Comparison of ENCODE assay signal across 8 cellular contexts in genomic region chr11:1401656-1402221, GRCh38. TPM values are rescaled to one million over a fixed set of nuclear protein-coding genes. Genes with fewer than 3 reads are reported as not detected.
A peak's percentile ranks its signal among the peaks of the same experiment; 100 is the strongest.
DNase-seq lines count a peak whose midpoint lies in the region; ATAC-seq and TF ChIP-seq lines count a peak whose summit lies in the region.

No MANE protein-coding gene starts in this region.

- no peak for TF ChIP-seq POLR2A in HCT116 (IDR thresholded peaks at IDR 0.05; ENCODE audit: borderline replicate concordance, extremely low read depth, insufficient read depth, insufficient read length)

- no peaks in the 10 kb centered on the region for H3K36me3 ChIP-seq in HCT116 (ENCODE audit: control insufficient read depth in 1 of 2, insufficient read depth in 2 of 2, low read length in 2 of 2)
- H3K36me3 ChIP-seq in SK-N-SH (replicated peaks in 1 of 2; ENCODE audit: control insufficient read depth in 1 of 2, insufficient read depth in 2 of 2, low read length in 1 of 2), result no peaks in the 10 kb centered on the region

- no peaks in the 10 kb centered on the region for H3F3A ChIP-seq in SK-N-SH (replicated peaks; ENCODE audit: insufficient read depth)

- 0 out of 2 replicates have a peak, but pooled peaks have one; percentile 13 for ATAC-seq in HCT116
- no peak for ATAC-seq in HG03439 (IDR thresholded peaks at IDR 0.05; ENCODE audit: unreplicated experiment)
- ATAC-seq in HG02571 (IDR thresholded peaks at IDR 0.05; ENCODE audit: unreplicated experiment), result no peak

- H3K27ac ChIP-seq in HCT116 (ENCODE audit: low read depth, low read length) (no peak overlapping the region), SK-N-SH (ENCODE audit: low read depth in 2 of 2, low read length in 1 of 2) (peak overlapping the region in 1 of 2 experiments; percentile 79; a peak in 2 of 4 replicates), layer of hippocampus (ENCODE audit: low read depth, low read length) (peak overlapping the region; percentile 30)

- TF ChIP-seq RAD21 in HCT116 (IDR thresholded peaks at IDR 0.05; ENCODE audit: low read depth) (no peak), SK-N-SH (IDR thresholded peaks at IDR 0.05; ENCODE audit: low read length) (peak; percentile 53)

- no peaks in the 10 kb centered on the region for H3K27me3 ChIP-seq in HCT116 (ENCODE audit: insufficient read depth, low read length)
- no peaks in the 10 kb centered on the region for H3K27me3 ChIP-seq in SK-N-SH (ENCODE audit: insufficient read depth)
- no peaks in the 10 kb centered on the region for H3K27me3 ChIP-seq in layer of hippocampus (ENCODE audit: control insufficient read depth, insufficient read depth, low read length)

- no peak overlapping the region for H3K9ac ChIP-seq in HCT116 (ENCODE audit: low read length)
- no peak overlapping the region for H3K9ac ChIP-seq in SK-N-SH

- H3K79me2 ChIP-seq in HCT116 (ENCODE audit: insufficient read depth, low read length) (no peaks in the 10 kb centered on the region), SK-N-SH (ENCODE audit: insufficient read depth) (no peaks in the 10 kb centered on the region)

- H3K9me3 ChIP-seq in HCT116 (ENCODE audit: control insufficient read depth in 1 of 2, insufficient read depth in 1 of 2, low read depth in 1 of 2, low read length in 2 of 2) (no peaks in the 10 kb centered on the region), SK-N-SH (no peaks in the 10 kb centered on the region)

- H3K4me1 Mint-ChIP-seq in MCF 10A (ENCODE audit: insufficient read depth, unreplicated experiment), result no peaks in the 10 kb centered on the region

- H3K9me2 ChIP-seq in HCT116 (ENCODE audit: insufficient read depth) (no peaks in the 10 kb centered on the region), SK-N-SH (no peaks in the 10 kb centered on the region)

- no peak overlapping the region for H3K4me3 ChIP-seq in HCT116 (replicated peaks in 1 of 2; ENCODE audit: low read depth in 1 of 2, low read length in 2 of 2)
- H3K4me3 ChIP-seq in SK-N-SH (ENCODE audit: low read depth in 2 of 2, low read length in 1 of 2), result no peak overlapping the region

- BruUV-seq in HCT116 (replicated peaks; lab: Mats Ljungman, UMichigan), result no TSS peak
- BruUV-seq in MCF 10A (replicated peaks; lab: Mats Ljungman, UMichigan), result no TSS peak

- TF ChIP-seq EP300 in SK-N-SH (IDR thresholded peaks at IDR 0.05; ENCODE audit: borderline replicate concordance in 1 of 2, low read depth in 1 of 2, low read length in 1 of 2), result peak in 1 of 2 experiments; percentile 72; a peak in 1 of 4 replicates

- intact Hi-C loops in HCT116 (cut with micrococcal nuclease) (no loop called here), MCF 10A (cut with micrococcal nuclease) (no loop called here)

- H3K27me3 Mint-ChIP-seq in MCF 10A (ENCODE audit: insufficient read depth, unreplicated experiment), result no peaks in the 10 kb centered on the region

- H3K36me3 Mint-ChIP-seq in MCF 10A (ENCODE audit: insufficient read depth, unreplicated experiment), result no peaks in the 10 kb centered on the region

- H3K4me2 ChIP-seq in HCT116 (ENCODE audit: low read length) (no peak overlapping the region), SK-N-SH (no peak overlapping the region)

- H3K4me1 ChIP-seq in HCT116 (ENCODE audit: control insufficient read depth in 1 of 2, insufficient read depth in 2 of 2, low read length in 2 of 2), result no peaks in the 10 kb centered on the region
- peaks cover 0 to 83% of the 10 kb centered on the region in 2 experiments; a peak in 1 of 4 replicates for H3K4me1 ChIP-seq in SK-N-SH (ENCODE audit: control insufficient read depth in 1 of 2, insufficient read depth in 2 of 2, low read depth in 1 of 2, low read length in 1 of 2)

- WGBS in SK-N-SH (ENCODE audit: low lambda C conversion rate), result 4% methylated on average over 4 of the region's 23 CpGs

- RAD21 ChIA-PET in HCT116 (lab: Charles Lee; ENCODE audit: low non-redundant PET in 1 of 2, low total read pairs in 2 of 2, uncharacterized antibody in 2 of 2, unreplicated experiment in 2 of 2), result no interaction called here

- H3K4me3 Mint-ChIP-seq in MCF 10A (ENCODE audit: unreplicated experiment), result no peak overlapping the region

- H3K9me3 Mint-ChIP-seq in MCF 10A (ENCODE audit: unreplicated experiment), result no peaks in the 10 kb centered on the region

- no peak overlapping the region for H2AFZ ChIP-seq in HCT116 (ENCODE audit: low read depth, low read length, poor library complexity, severe bottlenecking)
- no peak overlapping the region for H2AFZ ChIP-seq in SK-N-SH (ENCODE audit: low read depth)

- DNase-seq in Ammon's horn (ENCODE audit: low spot score) (peak; percentile 85), HCT116 (ENCODE audit: low read depth, low spot score) (no peak), SK-N-SH (peak; percentile 94), MCF 10A (ENCODE audit: unreplicated experiment) (peak; percentile 55)
- DNase-seq in stimulated activated naive CD4-positive, alpha-beta T cell treated with Interleukin-2 at 50 U/mL for 16 hours (lab: John Stamatoyannopoulos, UW), result peak; percentile 18

- H4K20me1 ChIP-seq in HCT116 (ENCODE audit: insufficient read depth), result no peaks in the 10 kb centered on the region
- H4K20me1 ChIP-seq in SK-N-SH (ENCODE audit: insufficient read depth), result no peaks in the 10 kb centered on the region

- TF ChIP-seq CTCF in HCT116 (IDR thresholded peaks at IDR 0.05 in 2 of 3, conservative IDR thresholded peaks at IDR 0.05 in 1 of 3; ENCODE audit: borderline replicate concordance in 1 of 3, insufficient read depth in 1 of 3, low read depth in 2 of 3, low read length in 2 of 3) (no peak), SK-N-SH (IDR thresholded peaks at IDR 0.05) (no peak), MCF 10A (IDR thresholded peaks at IDR 0.05; ENCODE audit: unreplicated experiment) (no peak)

- CTCF ChIA-PET in HCT116 (lab: Charles Lee), result no interaction called here
- CTCF ChIA-PET in SK-N-SH (lab: Yijun Ruan, JAX), result interaction anchor here (0.6 to 4.8 kb wide), 9 partner anchors 10 to 141 kb away, joined by 3 to 25 read pairs (median 3); no protein-coding TSS in a partner anchor
- CTCF ChIA-PET in MCF 10A (lab: Yijun Ruan, JAX), result no interaction called here

- POLR2A ChIA-PET in HCT116 (lab: Charles Lee), result no interaction called here
- POLR2A ChIA-PET in SK-N-SH (lab: Yijun Ruan, JAX), result interaction anchor here (0.7 kb wide), 1 partner anchor 10 kb away, joined by 3 read pairs; no protein-coding TSS in a partner anchor
- POLR2A ChIA-PET in MCF 10A (lab: Yijun Ruan, JAX), result interaction anchor here (0.5 to 0.9 kb wide), 2 partner anchors 9 to 178 kb away, joined by 3 to 5 read pairs; no protein-coding TSS in a partner anchor

- no peak overlapping the region for H3K27ac Mint-ChIP-seq in MCF 10A (ENCODE audit: low read depth, unreplicated experiment)

TF ChIP-seq in HCT116, 20 proteins besides CTCF, POLR2A, EP300 and RAD21 (continues in another document):
- TF ChIP-seq, protein P1, sequence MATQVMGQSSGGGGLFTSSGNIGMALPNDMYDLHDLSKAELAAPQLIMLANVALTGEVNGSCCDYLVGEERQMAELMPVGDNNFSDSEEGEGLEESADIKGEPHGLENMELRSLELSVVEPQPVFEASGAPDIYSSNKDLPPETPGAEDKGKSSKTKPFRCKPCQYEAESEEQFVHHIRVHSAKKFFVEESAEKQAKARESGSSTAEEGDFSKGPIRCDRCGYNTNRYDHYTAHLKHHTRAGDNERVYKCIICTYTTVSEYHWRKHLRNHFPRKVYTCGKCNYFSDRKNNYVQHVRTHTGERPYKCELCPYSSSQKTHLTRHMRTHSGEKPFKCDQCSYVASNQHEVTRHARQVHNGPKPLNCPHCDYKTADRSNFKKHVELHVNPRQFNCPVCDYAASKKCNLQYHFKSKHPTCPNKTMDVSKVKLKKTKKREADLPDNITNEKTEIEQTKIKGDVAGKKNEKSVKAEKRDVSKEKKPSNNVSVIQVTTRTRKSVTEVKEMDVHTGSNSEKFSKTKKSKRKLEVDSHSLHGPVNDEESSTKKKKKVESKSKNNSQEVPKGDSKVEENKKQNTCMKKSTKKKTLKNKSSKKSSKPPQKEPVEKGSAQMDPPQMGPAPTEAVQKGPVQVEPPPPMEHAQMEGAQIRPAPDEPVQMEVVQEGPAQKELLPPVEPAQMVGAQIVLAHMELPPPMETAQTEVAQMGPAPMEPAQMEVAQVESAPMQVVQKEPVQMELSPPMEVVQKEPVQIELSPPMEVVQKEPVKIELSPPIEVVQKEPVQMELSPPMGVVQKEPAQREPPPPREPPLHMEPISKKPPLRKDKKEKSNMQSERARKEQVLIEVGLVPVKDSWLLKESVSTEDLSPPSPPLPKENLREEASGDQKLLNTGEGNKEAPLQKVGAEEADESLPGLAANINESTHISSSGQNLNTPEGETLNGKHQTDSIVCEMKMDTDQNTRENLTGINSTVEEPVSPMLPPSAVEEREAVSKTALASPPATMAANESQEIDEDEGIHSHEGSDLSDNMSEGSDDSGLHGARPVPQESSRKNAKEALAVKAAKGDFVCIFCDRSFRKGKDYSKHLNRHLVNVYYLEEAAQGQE (IDR thresholded peaks at IDR 0.05; ENCODE audit: low read depth), result peak; percentile 91

TF ChIP-seq in SK-N-SH, 30 proteins besides CTCF, POLR2A, EP300 and RAD21 (continues in another document):
- TF ChIP-seq, protein P2, sequence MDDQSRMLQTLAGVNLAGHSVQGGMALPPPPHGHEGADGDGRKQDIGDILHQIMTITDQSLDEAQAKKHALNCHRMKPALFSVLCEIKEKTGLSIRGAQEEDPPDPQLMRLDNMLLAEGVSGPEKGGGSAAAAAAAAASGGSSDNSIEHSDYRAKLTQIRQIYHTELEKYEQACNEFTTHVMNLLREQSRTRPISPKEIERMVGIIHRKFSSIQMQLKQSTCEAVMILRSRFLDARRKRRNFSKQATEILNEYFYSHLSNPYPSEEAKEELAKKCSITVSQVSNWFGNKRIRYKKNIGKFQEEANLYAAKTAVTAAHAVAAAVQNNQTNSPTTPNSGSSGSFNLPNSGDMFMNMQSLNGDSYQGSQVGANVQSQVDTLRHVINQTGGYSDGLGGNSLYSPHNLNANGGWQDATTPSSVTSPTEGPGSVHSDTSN (IDR thresholded peaks at IDR 0.05), result no peak
- TF ChIP-seq YY1 (IDR thresholded peaks at IDR 0.05; ENCODE audit: low read depth), result no peak
- 0 out of 2 replicates have a peak, but pooled peaks have one; percentile 37 for TF ChIP-seq FOXJ3 (CRISPR knock-in tag; IDR thresholded peaks at IDR 0.05)
- peak; percentile 43; the same call in 1 of the 2 replicates for TF ChIP-seq RCOR1 (IDR thresholded peaks at IDR 0.05; ENCODE audit: low read length)
- TF ChIP-seq JUND (IDR thresholded peaks at IDR 0.05), result no peak
- TF ChIP-seq CHD2 (IDR thresholded peaks at IDR 0.05; ENCODE audit: low read length, partially characterized antibody), result no peak

RNA-seq across cellular contexts. Expression of gene BRSK2, which starts 12.0 kb away (rescaled TPM):
- total RNA-seq in HCT116 (2021; ENCODE audit: unreplicated experiment) (14.0 TPM), MCF 10A (2022) (0.34 and 0.44 TPM in 2 replicates)
- 14.9 and 15.3 TPM in 2 replicates for polyA plus RNA-seq in HCT116 (2012)
- 0.64 and 0.80 TPM in 2 replicates for polyA plus RNA-seq in SK-N-SH (2012; rRNA removed)
- polyA plus RNA-seq in SK-N-SH (2012; cell fraction: cytosol; rRNA removed), result 0.26 and 0.68 TPM in 2 replicates
- 1.1 and 3.0 TPM in 2 replicates for polyA plus RNA-seq in SK-N-SH (2012; cell fraction: nucleus; rRNA removed)

Comparison
In these comparisons a context has a peak if more than half of its experiments do, and no peak if none do; other contexts are left out.
1. RNA of gene BRSK2, which starts 12.0 kb away (total RNA-seq): 14.0 TPM in HCT116 (single experiment); 0.34 to 0.44 TPM in MCF 10A; every median in the first group is over 10 times any median in the second.